In the genomic region with DNA sequence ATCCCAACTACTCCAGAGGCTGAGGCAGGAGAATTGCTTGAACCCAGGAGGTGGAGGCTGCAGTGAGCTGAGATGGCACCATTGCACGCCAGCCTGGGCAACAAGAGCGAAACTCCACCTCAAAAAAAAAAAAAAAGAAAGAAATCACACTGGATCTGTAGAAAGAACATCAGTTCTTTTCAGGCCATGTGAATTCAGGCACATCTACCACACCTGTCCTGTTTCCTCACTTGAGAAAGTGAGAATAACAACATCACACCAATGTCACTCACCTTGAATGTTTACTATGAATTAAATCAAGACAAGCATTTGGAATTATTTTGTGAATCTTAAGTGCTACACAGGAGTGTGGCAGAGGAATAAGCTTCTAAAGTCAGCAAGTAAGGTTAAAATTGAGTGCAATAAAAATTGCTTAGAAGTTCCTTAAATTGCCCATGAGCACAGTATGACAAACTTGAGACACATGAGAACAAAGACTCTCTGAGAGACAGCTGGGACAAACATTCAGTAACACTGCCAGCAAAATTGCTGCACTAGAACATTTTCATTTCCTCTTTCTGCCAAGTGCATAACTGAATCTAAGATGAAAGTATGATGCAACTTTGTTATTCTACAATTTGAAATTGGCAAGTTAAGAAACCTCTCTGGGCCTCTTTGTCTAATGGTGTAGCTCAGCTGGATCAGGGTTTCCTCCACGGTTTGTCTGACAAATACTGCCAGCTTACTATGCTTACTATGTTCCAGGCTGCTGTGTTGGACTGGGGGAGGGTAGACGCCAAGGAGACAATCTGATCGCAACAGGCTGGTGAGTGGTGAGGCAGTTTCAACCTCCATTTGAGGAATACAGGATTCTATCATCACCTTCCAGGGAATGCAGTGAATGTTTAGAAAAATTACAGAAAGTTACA, we compare ENCODE assay signal across 8 cellular contexts. TPM values are rescaled to one million over a fixed set of nuclear protein-coding genes. Genes with fewer than 3 reads are reported as not detected.
DNase-seq lines count a peak whose midpoint lies in the region; ATAC-seq, FAIRE-seq and TF ChIP-seq lines count a peak whose summit lies in the region.
"Had no signal": no experiment of that assay in that cellular context is flagged by ENCODE, and none has a peak within 500 bp of the region (broad histone marks: within the 10 kb centered on the region; RNA-seq: fewer than 3 reads in every experiment).

No MANE protein-coding gene starts in this region.

- FAIRE-seq in GM12892 (lab: Jason Lieb, UNC) = peak; percentile 95
- FAIRE-seq: islet of Langerhans had no signal

- peaks cover 18 to 19% of the 10 kb centered on the region in 2 donors for H3K4me1 ChIP-seq in mucosa of rectum (ENCODE audit: control insufficient read depth in 2 of 2, insufficient read depth in 2 of 2, low read length in 2 of 2)
- peaks cover 29% of the 10 kb centered on the region for H3K4me1 ChIP-seq in thymus (ENCODE audit: control insufficient read depth, insufficient read depth, low read length)

- H3K4me3 ChIP-seq in WI38 (ENCODE audit: low read depth, low read length) (peak overlapping the region; percentile 23), mucosa of rectum (ENCODE audit: low read length in 2 of 2) (peak overlapping the region; percentile 85 to 90), thymus (ENCODE audit: low read length) (peak overlapping the region; percentile 100)

- H3K36me3 ChIP-seq in mucosa of rectum (ENCODE audit: control insufficient read depth in 2 of 2, insufficient read depth in 2 of 2, low read length in 2 of 2) (no peaks in the 10 kb centered on the region), thymus (ENCODE audit: control insufficient read depth, insufficient read depth) (no peaks in the 10 kb centered on the region)

- ATAC-seq in GM21825 (IDR thresholded peaks at IDR 0.05; ENCODE audit: unreplicated experiment) = peak; percentile 53

- TF ChIP-seq CTCF in WI38 (IDR thresholded peaks at IDR 0.05; ENCODE audit: low read depth, low read length) = no peak

- peak overlapping the region; percentile 95 to 96 for H3K27ac ChIP-seq in mucosa of rectum (ENCODE audit: low read depth in 2 of 2, low read length in 2 of 2)
- H3K27ac ChIP-seq in thymus (ENCODE audit: low read depth) = peak overlapping the region; percentile 100

- H3K27me3 ChIP-seq in mucosa of rectum (ENCODE audit: control insufficient read depth in 2 of 2, insufficient read depth in 2 of 2, low read length in 2 of 2) = no peaks in the 10 kb centered on the region
- no peaks in the 10 kb centered on the region for H3K27me3 ChIP-seq in thymus (ENCODE audit: control insufficient read depth, insufficient read depth)

- H3K9me3 ChIP-seq in mucosa of rectum (ENCODE audit: control insufficient read depth in 2 of 2, low read length in 2 of 2) (no peaks in the 10 kb centered on the region), thymus (ENCODE audit: control insufficient read depth) (no peaks in the 10 kb centered on the region)

- DNase-seq in GM12892 (ENCODE audit: insufficient read length) = peak; percentile 48
- peak; percentile 84 for DNase-seq in LHCN-M2 (ENCODE audit: low read depth)
- peak; percentile 12 for DNase-seq in effector CD4-positive, alpha-beta T cell

- WGBS in thymus = 25% methylated on average over 5 of the region's 5 CpGs

- H3K9ac ChIP-seq in mucosa of rectum (ENCODE audit: low read depth in 1 of 2, low read length in 2 of 2) = peak overlapping the region; percentile 4 to 93

- TF ChIP-seq POLR2A in GM12892 (IDR thresholded peaks at IDR 0.05; ENCODE audit: low read depth, low read length) = peak; percentile 33

RNA-seq across cellular contexts. Expression of a gene that starts 1.9 kb away (rescaled TPM):
- polyA plus RNA-seq in GM12892 (2012; ENCODE audit: missing spikeins) = 16.8 TPM
- total RNA-seq in LHCN-M2 (2014; rRNA removed) = 13.5 and 21.1 TPM in 2 replicates
- 5.8 TPM for polyA plus RNA-seq in LHCN-M2 (2012)
- polyA plus RNA-seq in thymus = 10.3 TPM

Comparison
In these comparisons a context has a peak if more than half of its experiments do, and no peak if none do; other contexts are left out.
1. Peak in every context shown above with its lines: DNase-seq, ATAC-seq, H3K4me3 ChIP-seq and H3K27ac ChIP-seq.
2. DNase-seq: peak in every context shown above with its lines; median percentile 84 in LHCN-M2; 48 in GM12892; 12 in effector CD4-positive, alpha-beta T cell.
3. H3K4me3 ChIP-seq: peak in every context shown above with its lines; median percentile 100 in thymus; 88 in mucosa of rectum; 23 in WI38.